Comparison of ENCODE assay signal across 8 cellular contexts in the genomic region with DNA sequence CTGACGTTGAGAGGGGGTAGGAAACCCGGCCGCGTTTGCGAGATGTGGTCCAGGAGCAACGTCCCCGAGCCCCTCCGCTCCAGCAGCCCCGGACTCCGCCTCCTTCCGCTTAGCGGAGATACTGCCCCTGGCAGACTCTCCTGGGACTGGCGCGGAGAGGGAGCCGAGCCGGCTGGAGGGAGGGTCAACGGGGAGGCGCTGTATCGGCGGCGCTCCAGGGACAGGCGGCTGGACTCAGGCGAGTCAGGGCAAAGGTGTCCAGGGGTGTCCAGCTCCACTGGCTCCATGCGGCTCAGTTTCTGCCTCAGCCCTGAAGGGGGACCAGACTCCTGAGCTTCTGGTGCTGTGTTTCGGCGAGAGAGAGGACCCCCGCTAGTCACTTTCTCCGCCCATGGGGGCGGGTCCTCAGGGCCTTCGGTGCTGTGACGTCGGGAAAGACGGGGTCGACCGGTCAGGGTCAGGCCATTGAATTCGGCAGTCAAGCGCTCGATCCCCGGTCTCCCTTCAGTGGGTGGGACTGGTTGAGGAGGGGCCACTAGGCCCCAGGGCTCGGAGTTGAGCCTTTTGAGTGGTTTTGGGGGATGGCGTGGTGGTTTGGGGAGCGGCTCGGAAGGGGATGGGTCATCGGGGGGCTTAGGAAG. TPM values are rescaled to one million over a fixed set of nuclear protein-coding genes. Genes with fewer than 3 reads are reported as not detected.
A peak's percentile ranks its signal among the peaks of the same experiment; 100 is the strongest.
DNase-seq lines count a peak whose midpoint lies in the region; ATAC-seq and TF ChIP-seq lines count a peak whose summit lies in the region.

No MANE protein-coding gene starts in this region.

- peaks cover 93% of the 10 kb centered on the region for H3K27me3 Mint-ChIP-seq in WTC11 (ENCODE audit: low read depth)

- H3K4me3 ChIP-seq in duodenal mucosa (ENCODE audit: low read depth in 1 of 2, low read length in 2 of 2) (peak overlapping the region; percentile 77 to 79), liver (ENCODE audit: low read depth in 1 of 3, low read length in 3 of 3) (peak overlapping the region; percentile 56 to 71 (median 62))

- no peaks in the 10 kb centered on the region for H3K36me3 Mint-ChIP-seq in WTC11

- no peak for TF ChIP-seq RAD21 in liver (IDR thresholded peaks at IDR 0.05)

- H3K4me1 ChIP-seq in duodenal mucosa (ENCODE audit: control insufficient read depth in 1 of 2, insufficient read depth in 2 of 2, low read length in 2 of 2) = peaks cover 46 to 71% of the 10 kb centered on the region in 2 donors
- H3K4me1 ChIP-seq in liver (ENCODE audit: control insufficient read depth in 4 of 4, insufficient read depth in 4 of 4, low read length in 3 of 4) = peaks cover 10 to 75% (median 52%) of the 10 kb centered on the region in 4 donors

- H3K9me3 Mint-ChIP-seq in WTC11 = no peaks in the 10 kb centered on the region

- H3K27ac Mint-ChIP-seq in WTC11 = peak overlapping the region; percentile 85; the same call in 1 of the 2 replicates

- peak overlapping the region; percentile 96 for H3K4me3 Mint-ChIP-seq in WTC11

- peaks cover 51% of the 10 kb centered on the region for H3K4me1 Mint-ChIP-seq in WTC11

- H3K9me3 ChIP-seq in duodenal mucosa (ENCODE audit: control insufficient read depth in 1 of 2, low read length in 2 of 2) = no peaks in the 10 kb centered on the region
- H3K9me3 ChIP-seq in liver (ENCODE audit: control insufficient read depth in 4 of 4, low read length in 3 of 4) = no peaks in the 10 kb centered on the region

- CTCF ChIA-PET in WTC11 (lab: Charles Lee) = interaction anchor here (0.9 to 1.6 kb wide), 6 partner anchors 16 to 69 kb away, joined by 3 to 5 read pairs (median 3); no protein-coding TSS in a partner anchor

- peak; percentile 78 for DNase-seq in ELR (ENCODE audit: low read depth)
- DNase-seq in NCI-H128 (lab: John Stamatoyannopoulos, UW; ENCODE audit: unreplicated experiment) = peak; percentile 55
- peak; percentile 90 for DNase-seq in WTC11 (ENCODE audit: low spot score)
- DNase-seq in stimulated activated CD8-positive, alpha-beta memory T cell treated with anti-CD3 and anti-CD28 coated beads, Interleukin-15, amount 100 ng/mL, for 48 hours (ENCODE audit: low read depth in 2 of 2) = peak; percentile 40 to 43

- no peaks in the 10 kb centered on the region for H3K36me3 ChIP-seq in duodenal mucosa (ENCODE audit: control insufficient read depth in 1 of 2, insufficient read depth in 2 of 2, low read length in 2 of 2)
- H3K36me3 ChIP-seq in liver (ENCODE audit: control insufficient read depth in 4 of 4, insufficient read depth in 3 of 4, low read depth in 1 of 4, low read length in 3 of 4) = no peaks in the 10 kb centered on the region

- WGBS in liver = under 1% methylated on average over 44 of the region's 44 CpGs

- peaks cover 20 to 31% of the 10 kb centered on the region in 2 donors for H3K27me3 ChIP-seq in duodenal mucosa (ENCODE audit: control insufficient read depth in 1 of 2, insufficient read depth in 2 of 2, low read length in 2 of 2)
- no peaks in the 10 kb centered on the region for H3K27me3 ChIP-seq in liver (ENCODE audit: control insufficient read depth in 4 of 4, insufficient read depth in 4 of 4, low read length in 3 of 4)

- TF ChIP-seq CTCF in WTC11 (IDR thresholded peaks at IDR 0.05) = no peak
- TF ChIP-seq CTCF in liver (IDR thresholded peaks at IDR 0.05; ENCODE audit: low read depth, low read length, missing input control) = no peak

- H3K9ac ChIP-seq in duodenal mucosa (ENCODE audit: low read depth in 1 of 2, low read length in 2 of 2) = peak overlapping the region; percentile 57 to 84
- peak overlapping the region in 1 of 2 donors; percentile 49 for H3K9ac ChIP-seq in liver (ENCODE audit: low read depth in 1 of 2, low read length in 2 of 2)

- ATAC-seq in WTC11 = peak; percentile 51
- no peak for ATAC-seq in GM21447 (IDR thresholded peaks at IDR 0.05; ENCODE audit: unreplicated experiment)
- no peak for ATAC-seq in GM21737 (IDR thresholded peaks at IDR 0.05; ENCODE audit: unreplicated experiment)

- POLR2A ChIA-PET in WTC11 (lab: Charles Lee) = interaction anchor here (0.9 to 1.6 kb wide), 2 partner anchors 34 to 42 kb away, joined by 3 to 6 read pairs; a partner anchor contains a TSS

- peak overlapping the region; percentile 50 for H3K27ac ChIP-seq in duodenal mucosa (ENCODE audit: low read depth, low read length)
- H3K27ac ChIP-seq in liver (ENCODE audit: low read depth in 1 of 2, low read length in 2 of 2) = peak overlapping the region; percentile 67 to 86

TF ChIP-seq in WTC11, 78 proteins besides CTCF, POLR2A, EP300 and RAD21 (continues in another document):
- TF ChIP-seq, protein P1, sequence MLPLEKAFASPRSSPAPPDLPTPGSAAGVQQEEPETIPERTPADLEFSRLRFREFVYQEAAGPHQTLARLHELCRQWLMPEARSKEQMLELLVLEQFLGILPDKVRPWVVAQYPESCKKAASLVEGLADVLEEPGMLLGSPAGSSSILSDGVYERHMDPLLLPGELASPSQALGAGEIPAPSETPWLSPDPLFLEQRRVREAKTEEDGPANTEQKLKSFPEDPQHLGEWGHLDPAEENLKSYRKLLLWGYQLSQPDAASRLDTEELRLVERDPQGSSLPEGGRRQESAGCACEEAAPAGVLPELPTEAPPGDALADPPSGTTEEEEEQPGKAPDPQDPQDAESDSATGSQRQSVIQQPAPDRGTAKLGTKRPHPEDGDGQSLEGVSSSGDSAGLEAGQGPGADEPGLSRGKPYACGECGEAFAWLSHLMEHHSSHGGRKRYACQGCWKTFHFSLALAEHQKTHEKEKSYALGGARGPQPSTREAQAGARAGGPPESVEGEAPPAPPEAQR (CRISPR knock-in tag; IDR thresholded peaks at IDR 0.05) = no peak
- TF ChIP-seq, protein P2, sequence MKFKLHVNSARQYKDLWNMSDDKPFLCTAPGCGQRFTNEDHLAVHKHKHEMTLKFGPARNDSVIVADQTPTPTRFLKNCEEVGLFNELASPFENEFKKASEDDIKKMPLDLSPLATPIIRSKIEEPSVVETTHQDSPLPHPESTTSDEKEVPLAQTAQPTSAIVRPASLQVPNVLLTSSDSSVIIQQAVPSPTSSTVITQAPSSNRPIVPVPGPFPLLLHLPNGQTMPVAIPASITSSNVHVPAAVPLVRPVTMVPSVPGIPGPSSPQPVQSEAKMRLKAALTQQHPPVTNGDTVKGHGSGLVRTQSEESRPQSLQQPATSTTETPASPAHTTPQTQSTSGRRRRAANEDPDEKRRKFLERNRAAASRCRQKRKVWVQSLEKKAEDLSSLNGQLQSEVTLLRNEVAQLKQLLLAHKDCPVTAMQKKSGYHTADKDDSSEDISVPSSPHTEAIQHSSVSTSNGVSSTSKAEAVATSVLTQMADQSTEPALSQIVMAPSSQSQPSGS (CRISPR knock-in tag; IDR thresholded peaks at IDR 0.05; ENCODE audit: borderline replicate concordance, low read depth) = peak; percentile 36; the same call in 1 of the 2 replicates

TF ChIP-seq in liver, 16 proteins besides CTCF, POLR2A, EP300 and RAD21 (continues in another document):
- TF ChIP-seq, protein P3, sequence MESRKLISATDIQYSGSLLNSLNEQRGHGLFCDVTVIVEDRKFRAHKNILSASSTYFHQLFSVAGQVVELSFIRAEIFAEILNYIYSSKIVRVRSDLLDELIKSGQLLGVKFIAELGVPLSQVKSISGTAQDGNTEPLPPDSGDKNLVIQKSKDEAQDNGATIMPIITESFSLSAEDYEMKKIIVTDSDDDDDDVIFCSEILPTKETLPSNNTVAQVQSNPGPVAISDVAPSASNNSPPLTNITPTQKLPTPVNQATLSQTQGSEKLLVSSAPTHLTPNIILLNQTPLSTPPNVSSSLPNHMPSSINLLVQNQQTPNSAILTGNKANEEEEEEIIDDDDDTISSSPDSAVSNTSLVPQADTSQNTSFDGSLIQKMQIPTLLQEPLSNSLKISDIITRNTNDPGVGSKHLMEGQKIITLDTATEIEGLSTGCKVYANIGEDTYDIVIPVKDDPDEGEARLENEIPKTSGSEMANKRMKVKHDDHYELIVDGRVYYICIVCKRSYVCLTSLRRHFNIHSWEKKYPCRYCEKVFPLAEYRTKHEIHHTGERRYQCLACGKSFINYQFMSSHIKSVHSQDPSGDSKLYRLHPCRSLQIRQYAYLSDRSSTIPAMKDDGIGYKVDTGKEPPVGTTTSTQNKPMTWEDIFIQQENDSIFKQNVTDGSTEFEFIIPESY (IDR thresholded peaks at IDR 0.05) = no peak
- TF ChIP-seq JUND (IDR thresholded peaks at IDR 0.05) = peak in 1 of 2 donors; percentile 30
- TF ChIP-seq YY1 (IDR thresholded peaks at IDR 0.05) = peak; percentile 88
- TF ChIP-seq, protein P4, sequence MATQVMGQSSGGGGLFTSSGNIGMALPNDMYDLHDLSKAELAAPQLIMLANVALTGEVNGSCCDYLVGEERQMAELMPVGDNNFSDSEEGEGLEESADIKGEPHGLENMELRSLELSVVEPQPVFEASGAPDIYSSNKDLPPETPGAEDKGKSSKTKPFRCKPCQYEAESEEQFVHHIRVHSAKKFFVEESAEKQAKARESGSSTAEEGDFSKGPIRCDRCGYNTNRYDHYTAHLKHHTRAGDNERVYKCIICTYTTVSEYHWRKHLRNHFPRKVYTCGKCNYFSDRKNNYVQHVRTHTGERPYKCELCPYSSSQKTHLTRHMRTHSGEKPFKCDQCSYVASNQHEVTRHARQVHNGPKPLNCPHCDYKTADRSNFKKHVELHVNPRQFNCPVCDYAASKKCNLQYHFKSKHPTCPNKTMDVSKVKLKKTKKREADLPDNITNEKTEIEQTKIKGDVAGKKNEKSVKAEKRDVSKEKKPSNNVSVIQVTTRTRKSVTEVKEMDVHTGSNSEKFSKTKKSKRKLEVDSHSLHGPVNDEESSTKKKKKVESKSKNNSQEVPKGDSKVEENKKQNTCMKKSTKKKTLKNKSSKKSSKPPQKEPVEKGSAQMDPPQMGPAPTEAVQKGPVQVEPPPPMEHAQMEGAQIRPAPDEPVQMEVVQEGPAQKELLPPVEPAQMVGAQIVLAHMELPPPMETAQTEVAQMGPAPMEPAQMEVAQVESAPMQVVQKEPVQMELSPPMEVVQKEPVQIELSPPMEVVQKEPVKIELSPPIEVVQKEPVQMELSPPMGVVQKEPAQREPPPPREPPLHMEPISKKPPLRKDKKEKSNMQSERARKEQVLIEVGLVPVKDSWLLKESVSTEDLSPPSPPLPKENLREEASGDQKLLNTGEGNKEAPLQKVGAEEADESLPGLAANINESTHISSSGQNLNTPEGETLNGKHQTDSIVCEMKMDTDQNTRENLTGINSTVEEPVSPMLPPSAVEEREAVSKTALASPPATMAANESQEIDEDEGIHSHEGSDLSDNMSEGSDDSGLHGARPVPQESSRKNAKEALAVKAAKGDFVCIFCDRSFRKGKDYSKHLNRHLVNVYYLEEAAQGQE (IDR thresholded peaks at IDR 0.05) = peak; percentile 77

RNA-seq across cellular contexts. Expression of a gene that starts 2.8 kb away (rescaled TPM):
- total RNA-seq in WTC11 (2021) (3.0 to 3.8 TPM (median 3.8 TPM) in 3 replicates), liver (1 to 10 TPM; 6.5 to 8.6 TPM)
- polyA plus RNA-seq in liver = 1 to 10 TPM; 4.6 to 6.0 TPM

RNA-seq across cellular contexts. Expression of a gene that starts 3.8 kb away (rescaled TPM):
- 0.21 to 0.44 TPM (median 0.22 TPM) in 3 replicates for total RNA-seq in WTC11 (2021)
- total RNA-seq in liver = under 1 TPM in 1 of 2 donors, not detected in 1; 0.17 TPM
- polyA plus RNA-seq in liver = under 1 TPM; 0.06 to 0.13 TPM

RNA-seq across cellular contexts. Expression of a gene that starts 3.9 kb away (rescaled TPM):
- total RNA-seq in WTC11 (2021) (3.8 to 8.3 TPM (median 6.7 TPM) in 3 replicates), liver (10 to 100 TPM; 11.9 to 12.7 TPM)
- polyA plus RNA-seq in liver = 10 to 100 TPM; 19.8 to 23.4 TPM

RNA-seq across cellular contexts. Expression of a gene that starts 33.3 kb away (rescaled TPM):
- 199 to 215 TPM (median 212 TPM) in 3 replicates for total RNA-seq in WTC11 (2021)
- 10 to 100 TPM; 48.8 to 62.5 TPM for total RNA-seq in liver
- 10 to 100 TPM; 52.6 to 66.2 TPM for polyA plus RNA-seq in liver

RNA-seq across cellular contexts. Expression of a gene that starts 35.8 kb away (rescaled TPM):
- total RNA-seq in WTC11 (2021) = 56.7 to 76.8 TPM (median 73.8 TPM) in 3 replicates
- total RNA-seq in liver = 100 to 1,000 TPM in 1 of 2 donors, 10 to 100 TPM in 1; 84.7 to 223 TPM
- 10 to 100 TPM; 53.8 to 99.2 TPM for polyA plus RNA-seq in liver
